20 cellular contexts compared by ENCODE assay signal in genomic region chr7:20153567-20153966, GRCh38.
"Had no signal": no experiment of that assay in that cellular context is flagged by ENCODE, and none has a peak within 500 bp of the region (broad histone marks: within the 10 kb centered on the region; RNA-seq: fewer than 3 reads in every experiment).

No MANE protein-coding gene starts in this region.

- H3K36me3 ChIP-seq: upper lobe of left lung had no signal

- H3K4me1 Mint-ChIP-seq: activated CD4-positive, alpha-beta T cell treated with anti-CD3 and anti-CD28 coated beads, Interleukin-2, amount 10 ng/mL, durations not matched to agents 24 days and 14 days; activated naive CD4-positive, alpha-beta T cell treated with anti-CD3 and anti-CD28 coated beads, Interleukin-2, amount 10 ng/mL, durations not matched to agents 7 days and 5 days; activated naive CD8-positive, alpha-beta T cell treated with anti-CD3 and anti-CD28 coated beads, Interleukin-2, amount 50 U/mL, for 24 hours had no signal

- H3K27ac Mint-ChIP-seq: activated CD4-positive, alpha-beta T cell treated with anti-CD3 and anti-CD28 coated beads, Interleukin-2, amount 10 ng/mL, durations not matched to agents 24 days and 14 days; activated CD8-positive, alpha-beta T cell treated with anti-CD3 and anti-CD28 coated beads for 36 hours; activated naive CD4-positive, alpha-beta T cell treated with anti-CD3 and anti-CD28 coated beads, Interleukin-2, amount 10 ng/mL, durations not matched to agents 7 days and 5 days; activated naive CD8-positive, alpha-beta T cell treated with anti-CD3 and anti-CD28 coated beads, Interleukin-2, amount 50 U/mL, for 24 hours; brain; endodermal cell; stimulated activated naive CD8-positive, alpha-beta T cell treated with anti-CD3 and anti-CD28 coated beads, Interleukin-15, Interleukin-2, amounts not matched to agents 100 ng/mL and 50 ng/mL, for 24 hours had no signal

- DNase-seq: activated CD4-positive, alpha-beta T cell treated with anti-CD3 and anti-CD28 coated beads, Interleukin-2, amount 10 ng/mL, durations not matched to agents 24 days and 14 days; activated CD8-positive, alpha-beta T cell treated with anti-CD3 and anti-CD28 coated beads for 36 hours; activated effector memory CD4-positive, alpha-beta T cell treated with Interleukin-2 at 50 U/mL for 16 hours; activated naive CD4-positive, alpha-beta T cell treated with anti-CD3 and anti-CD28 coated beads, Interleukin-2, amount 10 ng/mL, durations not matched to agents 7 days and 5 days; activated naive CD8-positive, alpha-beta T cell treated with anti-CD3 and anti-CD28 coated beads, Interleukin-2, amount 50 U/mL, for 24 hours; activated T-cell treated with anti-CD3 and anti-CD28 coated beads, Interleukin-2, amount 50 U/mL, for 4 hours; anterior cingulate cortex; central memory CD4-positive, alpha-beta T cell; endodermal cell; kidney; midbrain; posterior cingulate gyrus; retina; stimulated activated CD4-positive, alpha-beta T cell treated with anti-CD3 and anti-CD28 coated beads, Interleukin-12 subunit alpha, Interleukin-12 subunit beta, amount 100 ng/mL, for 4 hours; stimulated activated CD4-positive, alpha-beta T cell treated with anti-CD3 and anti-CD28 coated beads, Interleukin-1b, Interleukin-23, amount 100 ng/mL, for 48 hours; upper lobe of left lung had no signal

- H3K4me1 ChIP-seq: upper lobe of left lung had no signal

- H3K27me3 ChIP-seq: upper lobe of left lung had no signal

- H3K4me3 Mint-ChIP-seq: activated CD4-positive, alpha-beta T cell treated with anti-CD3 and anti-CD28 coated beads, Interleukin-2, amount 10 ng/mL, durations not matched to agents 24 days and 14 days; activated CD8-positive, alpha-beta T cell treated with anti-CD3 and anti-CD28 coated beads for 36 hours; activated naive CD4-positive, alpha-beta T cell treated with anti-CD3 and anti-CD28 coated beads, Interleukin-2, amount 10 ng/mL, durations not matched to agents 7 days and 5 days; activated naive CD8-positive, alpha-beta T cell treated with anti-CD3 and anti-CD28 coated beads, Interleukin-2, amount 50 U/mL, for 24 hours; activated T-cell treated with anti-CD3 and anti-CD28 coated beads, Interleukin-2, amount 50 U/mL, for 4 hours; brain; endodermal cell; nephron; stimulated activated naive CD8-positive, alpha-beta T cell treated with anti-CD3 and anti-CD28 coated beads, Interleukin-15, Interleukin-2, amounts not matched to agents 100 ng/mL and 50 ng/mL, for 24 hours had no signal

- H3K27me3 Mint-ChIP-seq: activated CD4-positive, alpha-beta T cell treated with anti-CD3 and anti-CD28 coated beads, Interleukin-2, amount 10 ng/mL, durations not matched to agents 24 days and 14 days; activated CD8-positive, alpha-beta T cell treated with anti-CD3 and anti-CD28 coated beads for 36 hours; activated naive CD4-positive, alpha-beta T cell treated with anti-CD3 and anti-CD28 coated beads, Interleukin-2, amount 10 ng/mL, durations not matched to agents 7 days and 5 days; activated naive CD8-positive, alpha-beta T cell treated with anti-CD3 and anti-CD28 coated beads, Interleukin-2, amount 50 U/mL, for 24 hours; brain; stimulated activated naive CD8-positive, alpha-beta T cell treated with anti-CD3 and anti-CD28 coated beads, Interleukin-15, Interleukin-2, amounts not matched to agents 100 ng/mL and 50 ng/mL, for 24 hours had no signal

- H3K36me3 Mint-ChIP-seq: activated naive CD4-positive, alpha-beta T cell treated with anti-CD3 and anti-CD28 coated beads, Interleukin-2, amount 10 ng/mL, durations not matched to agents 7 days and 5 days; brain had no signal

- ATAC-seq: activated CD8-positive, alpha-beta T cell treated with anti-CD3 and anti-CD28 coated beads for 36 hours; activated naive CD8-positive, alpha-beta T cell treated with anti-CD3 and anti-CD28 coated beads, Interleukin-2, amount 50 U/mL, for 24 hours; activated T-cell treated with anti-CD3 and anti-CD28 coated beads, Interleukin-2, amount 50 U/mL, for 4 hours; left lobe of liver had no signal

- H3K9me3 ChIP-seq: upper lobe of left lung had no signal

- H3K4me3 ChIP-seq: upper lobe of left lung had no signal

- H3K9me3 Mint-ChIP-seq: activated CD4-positive, alpha-beta T cell treated with anti-CD3 and anti-CD28 coated beads, Interleukin-2, amount 10 ng/mL, durations not matched to agents 24 days and 14 days; activated CD8-positive, alpha-beta T cell treated with anti-CD3 and anti-CD28 coated beads for 36 hours; activated naive CD4-positive, alpha-beta T cell treated with anti-CD3 and anti-CD28 coated beads, Interleukin-2, amount 10 ng/mL, durations not matched to agents 7 days and 5 days; activated naive CD8-positive, alpha-beta T cell treated with anti-CD3 and anti-CD28 coated beads, Interleukin-2, amount 50 U/mL, for 24 hours; activated T-cell treated with anti-CD3 and anti-CD28 coated beads, Interleukin-2, amount 50 U/mL, for 4 hours; brain; endodermal cell; nephron; stimulated activated naive CD8-positive, alpha-beta T cell treated with anti-CD3 and anti-CD28 coated beads, Interleukin-15, Interleukin-2, amounts not matched to agents 100 ng/mL and 50 ng/mL, for 24 hours had no signal

- H3K27ac ChIP-seq: upper lobe of left lung had no signal
